Comparison of ENCODE assay signal across 11 cellular contexts in genomic region chr4:164700471-164700870, GRCh38. TPM values are rescaled to one million over a fixed set of nuclear protein-coding genes. Genes with fewer than 3 reads are reported as not detected.
DNase-seq lines count a peak whose midpoint lies in the region; ATAC-seq and TF ChIP-seq lines count a peak whose summit lies in the region.
"Had no signal": no experiment of that assay in that cellular context is flagged by ENCODE, and none has a peak within 500 bp of the region (broad histone marks: within the 10 kb centered on the region; RNA-seq: fewer than 3 reads in every experiment).

No MANE protein-coding gene starts in this region.

- no peaks in the 10 kb centered on the region for H3K4me1 Mint-ChIP-seq in GM23338

- no peak overlapping the region for H3K4me3 Mint-ChIP-seq in GM23338

- 74 to 79% methylated on average over 10 of the region's 10 CpGs for WGBS in tibial nerve, 2 donors

- CTCF ChIA-PET in RWPE1 (lab: Yijun Ruan, JAX) = no interaction called here

- peak; percentile 6 for DNase-seq in DND-41
- DNase-seq in GM23338 (ENCODE audit: low spot score) = peak; percentile 93
- peak; percentile 8 for DNase-seq in RKO (ENCODE audit: low spot score)
- DNase-seq in inferior parietal cortex (ENCODE audit: extremely low spot score) = peak; percentile 23
- DNase-seq in RWPE1 (ENCODE audit: low spot score) = no peak
- DNase-seq in tibial nerve (ENCODE audit: low spot score in 2 of 2) = no peak
- no peak for DNase-seq in NCI-H510A treated with DMSO at 0.1 percent for 48 hours (lab: John Stamatoyannopoulos, UW)
- DNase-seq: activated effector memory CD4-positive, alpha-beta T cell treated with Interleukin-2 at 50 U/mL for 16 hours; NK-92 treated with Interleukin-12 subunit alpha and Interleukin-12 subunit beta, amount 100 ng/mL, for 24 hours had no signal

- no peaks in the 10 kb centered on the region for H3K36me3 ChIP-seq in DND-41 (ENCODE audit: insufficient read depth, low read length)
- H3K36me3 ChIP-seq in GM23338 (ENCODE audit: insufficient read depth) = no peaks in the 10 kb centered on the region
- no peaks in the 10 kb centered on the region for H3K36me3 ChIP-seq in tibial nerve

- no peak for ATAC-seq in DND-41 (ENCODE audit: insufficient read depth, low read depth)
- peak; percentile 93 for ATAC-seq in GM23338
- ATAC-seq in GM18873 (IDR thresholded peaks at IDR 0.05; ENCODE audit: low FRiP score, unreplicated experiment) = no peak

- TF ChIP-seq CTCF in DND-41 (IDR thresholded peaks at IDR 0.05; ENCODE audit: borderline replicate concordance, extremely low read depth, low read length, poor library complexity, severe bottlenecking) (peak; percentile 44), GM23338 (conservative IDR thresholded peaks at IDR 0.05; ENCODE audit: low read depth in 2 of 2) (peak; percentile 78 to 86), RWPE1 (conservative IDR thresholded peaks at IDR 0.05; ENCODE audit: low read depth) (no peak), tibial nerve (IDR thresholded peaks at IDR 0.05) (peak in 2 of 5 experiments; percentile 10 to 13)

- POLR2A ChIA-PET in RWPE1 (lab: Yijun Ruan, JAX; ENCODE audit: low non-redundant PET) = no interaction called here

- TF ChIP-seq EP300 in tibial nerve (IDR thresholded peaks at IDR 0.05) = no peak

- H3K27me3 ChIP-seq in DND-41 (ENCODE audit: insufficient read depth, low read length, poor library complexity) = no peaks in the 10 kb centered on the region
- H3K27me3 ChIP-seq in GM23338 (ENCODE audit: insufficient read depth) = no peaks in the 10 kb centered on the region
- H3K27me3 ChIP-seq in tibial nerve = no peaks in the 10 kb centered on the region

- H3K9me3 Mint-ChIP-seq in GM23338 = no peaks in the 10 kb centered on the region

- no peaks in the 10 kb centered on the region for H3K27me3 Mint-ChIP-seq in GM23338 (ENCODE audit: insufficient read depth, low read depth, poor library complexity)

- H3K36me3 Mint-ChIP-seq in GM23338 (ENCODE audit: low read depth) = no peaks in the 10 kb centered on the region

- no peak overlapping the region for H3K27ac ChIP-seq in DND-41 (ENCODE audit: low read length)
- H3K27ac ChIP-seq in GM23338 (ENCODE audit: low read depth) = no peak overlapping the region
- H3K27ac ChIP-seq in RWPE1 = no peak overlapping the region
- no peak overlapping the region for H3K27ac ChIP-seq in tibial nerve

- TF ChIP-seq POLR2A in tibial nerve (IDR thresholded peaks at IDR 0.05) = no peak

- no peak overlapping the region for H2AFZ ChIP-seq in DND-41 (ENCODE audit: low read depth, low read length)
- peak overlapping the region; percentile 94 for H2AFZ ChIP-seq in GM23338

- H3K9me3 ChIP-seq in DND-41 (ENCODE audit: insufficient read depth, low read length, severe bottlenecking) = no peaks in the 10 kb centered on the region
- H3K9me3 ChIP-seq in tibial nerve = no peaks in the 10 kb centered on the region

- H4K20me1 ChIP-seq in DND-41 (ENCODE audit: insufficient read depth, low read length) = no peaks in the 10 kb centered on the region
- H4K20me1 ChIP-seq in GM23338 (replicated peaks; ENCODE audit: insufficient read depth) = no peaks in the 10 kb centered on the region

- no peaks in the 10 kb centered on the region for H3K4me1 ChIP-seq in DND-41 (ENCODE audit: insufficient read depth, low read length)
- no peaks in the 10 kb centered on the region for H3K4me1 ChIP-seq in GM23338 (ENCODE audit: insufficient read depth)
- no peaks in the 10 kb centered on the region for H3K4me1 ChIP-seq in tibial nerve

- no peak overlapping the region for H3K9ac ChIP-seq in DND-41 (ENCODE audit: low read depth, low read length)

- H3K79me2 ChIP-seq in DND-41 (ENCODE audit: insufficient read depth, low read length) (no peaks in the 10 kb centered on the region), GM23338 (replicated peaks; ENCODE audit: insufficient read depth) (no peaks in the 10 kb centered on the region)

- H3K9me2 ChIP-seq in GM23338 (ENCODE audit: insufficient read depth) = no peaks in the 10 kb centered on the region

- no peak overlapping the region for H3K4me2 ChIP-seq in DND-41 (ENCODE audit: insufficient read depth, low read length)
- H3K4me2 ChIP-seq in GM23338 = no peak overlapping the region

- peak overlapping the region; percentile 71; the same call in 1 of the 2 replicates for H3K27ac Mint-ChIP-seq in GM23338

- no peaks in the 10 kb centered on the region for H3F3A ChIP-seq in GM23338 (replicated peaks; ENCODE audit: low read depth)

- H3K4me3 ChIP-seq in DND-41 (ENCODE audit: low read depth in 1 of 2, low read length in 2 of 2) (no peak overlapping the region), GM23338 (no peak overlapping the region), tibial nerve (no peak overlapping the region)

TF ChIP-seq in GM23338, 12 proteins besides CTCF, POLR2A, EP300 and RAD21:
- TF ChIP-seq ZNF462 (CRISPR knock-in tag; IDR thresholded peaks at IDR 0.05) (peak; percentile 79), EZH2phosphoT487 (IDR thresholded peaks at IDR 0.05; ENCODE audit: unreplicated experiment) (no peak), POLR2AphosphoS5 (IDR thresholded peaks at IDR 0.05; ENCODE audit: low read depth) (no peak), ZNF114 (CRISPR knock-in tag; IDR thresholded peaks at IDR 0.05) (peak; percentile 52; the same call in 1 of the 2 replicates)

RNA-seq across cellular contexts. Expression of gene SMIM31, which starts 53.5 kb away (rescaled TPM):
- not detected in 2 replicates for total RNA-seq in GM23338 (2014; rRNA removed; shearing (Covaris generic))
- polyA plus RNA-seq in GM23338 (2016; fragmentation: Nextera tagmentation; extraction: Ambion mirVana) = not detected in 2 replicates
- not detected for total RNA-seq in tibial nerve
- total RNA-seq: fibroblast of villous mesenchyme had no signal

Comparison
In these comparisons a context has a peak if more than half of its experiments do, and no peak if none do; other contexts are left out.
1. DNase-seq: peak in DND-41 (single experiment), GM23338 (single experiment), RKO (single experiment) and inferior parietal cortex (single experiment); none in RWPE1 (single experiment), tibial nerve (0 of 2) and NCI-H510A treated with DMSO at 0.1 percent for 48 hours (single experiment).